ENCODE assay signal across 11 cellular contexts in the genomic region with DNA sequence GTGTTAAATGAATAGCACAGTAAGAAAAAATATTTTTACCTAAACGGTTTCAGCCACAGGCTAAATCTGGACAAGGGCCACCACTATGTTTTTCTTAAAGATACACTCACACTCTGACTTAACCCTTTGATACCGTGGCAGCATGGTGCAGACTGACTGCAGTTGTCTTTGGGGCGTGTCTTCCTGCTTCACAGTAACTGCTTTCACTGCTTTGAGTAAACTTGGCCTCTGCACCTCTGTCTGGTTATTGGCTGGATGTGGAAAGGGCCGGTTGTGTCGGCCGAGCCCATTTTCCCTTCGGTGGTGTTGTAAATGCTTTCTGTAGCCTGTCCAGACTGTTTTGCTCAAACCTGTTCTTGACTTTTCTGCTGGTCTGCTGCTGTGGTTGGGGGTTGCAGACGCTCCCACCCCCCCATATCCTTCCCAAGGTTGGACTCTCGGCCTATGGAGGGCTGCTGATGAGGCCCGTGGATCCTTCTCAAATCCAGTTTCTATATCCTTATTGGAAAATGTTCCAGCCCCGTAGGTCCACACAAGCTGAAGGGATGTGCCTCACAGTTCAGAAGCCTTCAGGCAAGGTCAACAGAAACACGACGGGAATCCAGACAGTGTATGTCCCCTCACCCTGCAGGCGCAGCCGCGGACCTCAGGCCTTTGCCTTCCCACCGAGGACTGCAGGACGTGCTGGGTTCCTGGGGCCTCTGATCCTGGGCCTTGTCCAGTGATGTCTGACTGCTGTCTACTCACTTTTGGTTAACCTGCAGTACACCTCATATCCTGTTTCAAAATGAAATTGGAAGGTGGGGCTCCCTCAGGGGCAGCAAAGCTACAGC.
DNase-seq lines count a peak whose midpoint lies in the region; ATAC-seq and TF ChIP-seq lines count a peak whose summit lies in the region.
"Had no signal": no experiment of that assay in that cellular context is flagged by ENCODE, and none has a peak within 500 bp of the region (broad histone marks: within the 10 kb centered on the region; RNA-seq: fewer than 3 reads in every experiment).

No MANE protein-coding gene starts in this region.

- no peaks in the 10 kb centered on the region for H3K27me3 ChIP-seq in GM23248 (replicated peaks; ENCODE audit: insufficient read depth)
- H3K27me3 ChIP-seq in adrenal gland = no peaks in the 10 kb centered on the region
- H3K27me3 ChIP-seq: SJSA1 had no signal

- H3K36me3 ChIP-seq in GM23248 (ENCODE audit: low read depth) = no peaks in the 10 kb centered on the region
- H3K36me3 ChIP-seq in adrenal gland (replicated peaks in 1 of 2) = no peaks in the 10 kb centered on the region

- no peak overlapping the region for H3K9ac ChIP-seq in GM23248

- no peak overlapping the region for H3K4me2 ChIP-seq in GM23248 (ENCODE audit: unreplicated experiment)

- 0 out of 2 replicates have a peak, but pooled peaks cover 3% of the 10 kb centered on the region for H3F3A ChIP-seq in GM23248 (ENCODE audit: insufficient read depth)

- H3K79me2 ChIP-seq in GM23248 (ENCODE audit: insufficient read depth) = peaks cover 76% of the 10 kb centered on the region

- H2AFZ ChIP-seq in GM23248 = no peak overlapping the region

- ATAC-seq in left colon = peak; percentile 89
- no peak for ATAC-seq in GM18502 (IDR thresholded peaks at IDR 0.05; ENCODE audit: poor library complexity, unreplicated experiment)

- H3K4me1 ChIP-seq in GM23248 (ENCODE audit: insufficient read depth) (no peaks in the 10 kb centered on the region), adrenal gland (replicated peaks in 1 of 2) (peaks cover 8 to 19% of the 10 kb centered on the region in 2 donors)

- DNase-seq in COR-L47 (lab: John Stamatoyannopoulos, UW) (peak; percentile 12), GM23248 (peak; percentile 27), adrenal gland (peak in 1 of 7 donors; percentile 17), left colon (peak; percentile 65 to 84), NCI-H1048 (lab: John Stamatoyannopoulos, UW) (no peak), HCEC 1CT (no peak), RWPE1 (ENCODE audit: low spot score) (no peak)
- DNase-seq: MM.1S; stimulated activated CD4-positive, alpha-beta T cell treated with anti-CD3 and anti-CD28 coated beads, Interleukin-15, amount 100 ng/mL, for 24 hours had no signal

- H3K4me3 ChIP-seq in GM23248 (no peak overlapping the region), adrenal gland (no peak overlapping the region)
- H3K4me3 ChIP-seq: SJSA1 had no signal

- in situ Hi-C loops in GM23248 (cut with MboI) = no loop called here

- TF ChIP-seq POLR2A in adrenal gland (IDR thresholded peaks at IDR 0.05) = no peak

- H3K9me3 ChIP-seq in GM23248 (ENCODE audit: low read depth) (no peaks in the 10 kb centered on the region), adrenal gland (replicated peaks in 1 of 3) (no peaks in the 10 kb centered on the region)
- H3K9me3 ChIP-seq: SJSA1 had no signal

- H4K20me1 ChIP-seq in GM23248 (ENCODE audit: insufficient read depth) = no peaks in the 10 kb centered on the region

- 65 to 70% methylated on average over 18 of the region's 18 CpGs for WGBS in GM23248 (ENCODE audit: low coverage in 1 of 2, low lambda C conversion rate in 2 of 2, missing lambda C conversion rate in 2 of 2), 2 experiments
- 48 to 65% (median 57%) methylated on average over 16 to 18 of the region's 18 CpGs for WGBS in adrenal gland, 4 donors

- H3K27ac ChIP-seq in GM23248 (no peak overlapping the region), adrenal gland (peak overlapping the region in 3 of 5 donors; percentile 1 to 62 (median 48)), RWPE1 (no peak overlapping the region)
- H3K27ac ChIP-seq: SJSA1 had no signal

- CTCF ChIA-PET in RWPE1 (lab: Yijun Ruan, JAX) = interaction anchor here (0.6 kb wide), 1 partner anchor 116 kb away, joined by 3 read pairs; no protein-coding TSS in a partner anchor

- TF ChIP-seq CTCF in adrenal gland (IDR thresholded peaks at IDR 0.05) = no peak
- no peak for TF ChIP-seq CTCF in RWPE1 (conservative IDR thresholded peaks at IDR 0.05; ENCODE audit: low read depth)

- intact Hi-C loops in adrenal gland (cut with DNase I) = no loop called here
- intact Hi-C loops in left colon (cut with DNase I, micrococcal nuclease) = no loop called here

- POLR2A ChIA-PET in RWPE1 (lab: Yijun Ruan, JAX; ENCODE audit: low non-redundant PET) = no interaction called here

- no peaks in the 10 kb centered on the region for H3K9me2 ChIP-seq in GM23248 (ENCODE audit: insufficient read depth)

Comparison
In these comparisons a context has a peak if more than half of its experiments do, and no peak if none do; other contexts are left out.
1. DNase-seq: peak in COR-L47 (single experiment), GM23248 (single experiment) and left colon (2 of 2); none in NCI-H1048 (single experiment), HCEC 1CT (single experiment) and RWPE1 (single experiment).
2. H3K27ac ChIP-seq: peak in adrenal gland (3 of 5); none in GM23248 (single experiment) and RWPE1 (single experiment).